ENCODE assay signal across 1 cellular context in the genomic region with DNA sequence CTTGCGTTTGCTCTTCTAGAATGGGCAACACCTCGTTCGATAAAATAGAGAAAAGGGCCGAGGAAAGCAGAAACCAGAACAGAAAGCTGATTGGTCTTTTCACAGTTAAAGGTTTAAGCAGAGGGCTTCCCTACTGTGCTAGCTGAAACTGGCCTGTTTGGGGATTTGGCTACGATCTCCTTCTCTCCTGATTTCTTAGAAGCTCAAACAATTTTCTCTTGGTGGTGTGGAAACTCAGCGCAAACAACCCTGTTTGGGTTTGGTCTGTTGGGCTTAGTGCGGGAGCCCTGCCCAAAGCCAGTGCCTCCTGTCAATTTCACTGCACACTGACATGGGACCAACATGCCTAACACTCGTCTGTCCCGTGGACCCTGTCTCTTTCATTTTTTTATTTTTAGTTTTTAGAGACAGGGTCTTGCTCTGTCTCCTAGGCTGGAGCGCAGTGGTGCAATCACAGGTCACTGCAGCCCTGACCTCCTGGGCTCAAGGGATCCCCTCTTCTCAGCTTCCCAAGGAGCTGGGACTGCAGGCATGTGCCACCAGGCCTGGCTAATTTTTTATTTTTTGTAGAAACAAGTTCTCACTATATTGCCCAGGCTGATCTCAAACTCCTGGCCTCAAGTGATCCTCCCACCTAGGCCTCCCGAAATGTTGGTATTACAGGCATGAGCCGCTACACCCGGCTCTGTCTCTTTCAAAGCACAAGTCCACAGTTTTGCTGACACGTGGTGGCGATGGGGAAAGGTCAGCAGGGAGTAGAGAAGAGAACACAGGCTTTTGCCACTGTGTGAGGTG.
TF ChIP-seq lines count a peak whose summit lies in the region.

No MANE protein-coding gene starts in this region.

TF ChIP-seq in HepG2, 621 proteins besides CTCF, POLR2A, EP300 and RAD21 (continued from another document and continues in another):
- TF ChIP-seq, protein P1, sequence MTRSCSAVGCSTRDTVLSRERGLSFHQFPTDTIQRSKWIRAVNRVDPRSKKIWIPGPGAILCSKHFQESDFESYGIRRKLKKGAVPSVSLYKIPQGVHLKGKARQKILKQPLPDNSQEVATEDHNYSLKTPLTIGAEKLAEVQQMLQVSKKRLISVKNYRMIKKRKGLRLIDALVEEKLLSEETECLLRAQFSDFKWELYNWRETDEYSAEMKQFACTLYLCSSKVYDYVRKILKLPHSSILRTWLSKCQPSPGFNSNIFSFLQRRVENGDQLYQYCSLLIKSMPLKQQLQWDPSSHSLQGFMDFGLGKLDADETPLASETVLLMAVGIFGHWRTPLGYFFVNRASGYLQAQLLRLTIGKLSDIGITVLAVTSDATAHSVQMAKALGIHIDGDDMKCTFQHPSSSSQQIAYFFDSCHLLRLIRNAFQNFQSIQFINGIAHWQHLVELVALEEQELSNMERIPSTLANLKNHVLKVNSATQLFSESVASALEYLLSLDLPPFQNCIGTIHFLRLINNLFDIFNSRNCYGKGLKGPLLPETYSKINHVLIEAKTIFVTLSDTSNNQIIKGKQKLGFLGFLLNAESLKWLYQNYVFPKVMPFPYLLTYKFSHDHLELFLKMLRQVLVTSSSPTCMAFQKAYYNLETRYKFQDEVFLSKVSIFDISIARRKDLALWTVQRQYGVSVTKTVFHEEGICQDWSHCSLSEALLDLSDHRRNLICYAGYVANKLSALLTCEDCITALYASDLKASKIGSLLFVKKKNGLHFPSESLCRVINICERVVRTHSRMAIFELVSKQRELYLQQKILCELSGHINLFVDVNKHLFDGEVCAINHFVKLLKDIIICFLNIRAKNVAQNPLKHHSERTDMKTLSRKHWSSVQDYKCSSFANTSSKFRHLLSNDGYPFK (CRISPR knock-in tag; IDR thresholded peaks at IDR 0.05; ENCODE audit: borderline replicate concordance), result no peak
- TF ChIP-seq, protein P2, sequence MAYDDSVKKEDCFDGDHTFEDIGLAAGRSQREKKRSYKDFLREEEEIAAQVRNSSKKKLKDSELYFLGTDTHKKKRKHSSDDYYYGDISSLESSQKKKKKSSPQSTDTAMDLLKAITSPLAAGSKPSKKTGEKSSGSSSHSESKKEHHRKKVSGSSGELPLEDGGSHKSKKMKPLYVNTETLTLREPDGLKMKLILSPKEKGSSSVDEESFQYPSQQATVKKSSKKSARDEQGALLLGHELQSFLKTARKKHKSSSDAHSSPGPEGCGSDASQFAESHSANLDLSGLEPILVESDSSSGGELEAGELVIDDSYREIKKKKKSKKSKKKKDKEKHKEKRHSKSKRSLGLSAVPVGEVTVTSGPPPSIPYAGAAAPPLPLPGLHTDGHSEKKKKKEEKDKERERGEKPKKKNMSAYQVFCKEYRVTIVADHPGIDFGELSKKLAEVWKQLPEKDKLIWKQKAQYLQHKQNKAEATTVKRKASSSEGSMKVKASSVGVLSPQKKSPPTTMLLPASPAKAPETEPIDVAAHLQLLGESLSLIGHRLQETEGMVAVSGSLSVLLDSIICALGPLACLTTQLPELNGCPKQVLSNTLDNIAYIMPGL (CRISPR knock-in tag; IDR thresholded peaks at IDR 0.05; ENCODE audit: borderline replicate concordance in 1 of 2, low read depth in 1 of 2), result peak in 1 of 2 experiments; percentile 30; a peak in 1 of 4 replicates
- TF ChIP-seq HCFC1 (IDR thresholded peaks at IDR 0.05; ENCODE audit: low read depth, low read length), result no peak
- TF ChIP-seq, protein P3, sequence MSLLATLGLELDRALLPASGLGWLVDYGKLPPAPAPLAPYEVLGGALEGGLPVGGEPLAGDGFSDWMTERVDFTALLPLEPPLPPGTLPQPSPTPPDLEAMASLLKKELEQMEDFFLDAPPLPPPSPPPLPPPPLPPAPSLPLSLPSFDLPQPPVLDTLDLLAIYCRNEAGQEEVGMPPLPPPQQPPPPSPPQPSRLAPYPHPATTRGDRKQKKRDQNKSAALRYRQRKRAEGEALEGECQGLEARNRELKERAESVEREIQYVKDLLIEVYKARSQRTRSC (CRISPR knock-in tag; IDR thresholded peaks at IDR 0.05; ENCODE audit: low read depth), result 0 out of 2 replicates have a peak, but pooled peaks have one; percentile 40
- TF ChIP-seq, protein P4, sequence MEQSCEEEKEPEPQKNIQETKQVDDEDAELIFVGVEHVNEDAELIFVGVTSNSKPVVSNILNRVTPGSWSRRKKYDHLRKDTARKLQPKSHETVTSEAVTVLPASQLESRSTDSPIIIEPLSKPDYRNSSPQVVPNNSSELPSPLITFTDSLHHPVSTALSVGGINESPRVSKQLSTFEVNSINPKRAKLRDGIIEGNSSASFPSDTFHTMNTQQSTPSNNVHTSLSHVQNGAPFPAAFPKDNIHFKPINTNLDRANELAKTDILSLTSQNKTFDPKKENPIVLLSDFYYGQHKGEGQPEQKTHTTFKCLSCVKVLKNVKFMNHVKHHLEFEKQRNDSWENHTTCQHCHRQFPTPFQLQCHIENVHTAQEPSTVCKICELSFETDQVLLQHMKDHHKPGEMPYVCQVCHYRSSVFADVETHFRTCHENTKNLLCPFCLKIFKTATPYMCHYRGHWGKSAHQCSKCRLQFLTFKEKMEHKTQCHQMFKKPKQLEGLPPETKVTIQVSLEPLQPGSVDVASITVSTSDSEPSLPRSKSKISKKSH (CRISPR knock-in tag; IDR thresholded peaks at IDR 0.05; ENCODE audit: borderline replicate concordance), result no peak
- TF ChIP-seq, protein P5, sequence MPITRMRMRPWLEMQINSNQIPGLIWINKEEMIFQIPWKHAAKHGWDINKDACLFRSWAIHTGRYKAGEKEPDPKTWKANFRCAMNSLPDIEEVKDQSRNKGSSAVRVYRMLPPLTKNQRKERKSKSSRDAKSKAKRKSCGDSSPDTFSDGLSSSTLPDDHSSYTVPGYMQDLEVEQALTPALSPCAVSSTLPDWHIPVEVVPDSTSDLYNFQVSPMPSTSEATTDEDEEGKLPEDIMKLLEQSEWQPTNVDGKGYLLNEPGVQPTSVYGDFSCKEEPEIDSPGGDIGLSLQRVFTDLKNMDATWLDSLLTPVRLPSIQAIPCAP (CRISPR knock-in tag; IDR thresholded peaks at IDR 0.05; ENCODE audit: low read depth), result no peak
- no peak for TF ChIP-seq RCOR2 (CRISPR knock-in tag; IDR thresholded peaks at IDR 0.05)
- no peak for TF ChIP-seq ZBTB7B (CRISPR knock-in tag; IDR thresholded peaks at IDR 0.05)
- TF ChIP-seq ZNF616 (CRISPR knock-in tag; IDR thresholded peaks at IDR 0.05; ENCODE audit: low read depth), result no peak
- TF ChIP-seq PITX1 (CRISPR knock-in tag; IDR thresholded peaks at IDR 0.05), result 0 out of 2 replicates have a peak, but pooled peaks have one; percentile 23
- 0 out of 2 replicates have a peak, but pooled peaks have one; percentile 23 for TF ChIP-seq GZF1 (CRISPR knock-in tag; IDR thresholded peaks at IDR 0.05)
- TF ChIP-seq, protein P6, sequence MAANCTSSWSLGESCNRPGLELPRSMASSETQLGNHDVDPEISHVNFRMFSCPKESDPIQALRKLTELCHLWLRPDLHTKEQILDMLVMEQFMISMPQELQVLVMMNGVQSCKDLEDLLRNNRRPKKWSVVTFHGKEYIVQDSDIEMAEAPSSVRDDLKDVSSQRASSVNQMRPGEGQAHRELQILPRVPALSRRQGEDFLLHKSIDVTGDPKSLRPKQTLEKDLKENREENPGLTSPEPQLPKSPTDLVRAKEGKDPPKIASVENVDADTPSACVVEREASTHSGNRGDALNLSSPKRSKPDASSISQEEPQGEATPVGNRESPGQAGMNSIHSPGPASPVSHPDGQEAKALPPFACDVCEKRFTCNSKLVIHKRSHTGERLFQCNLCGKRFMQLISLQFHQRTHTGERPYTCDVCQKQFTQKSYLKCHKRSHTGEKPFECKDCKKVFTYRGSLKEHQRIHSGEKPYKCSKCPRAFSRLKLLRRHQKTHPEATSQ (CRISPR knock-in tag; IDR thresholded peaks at IDR 0.05; ENCODE audit: borderline replicate concordance), result no peak
- TF ChIP-seq TCF7 (IDR thresholded peaks at IDR 0.05; ENCODE audit: low read depth), result no peak
- TF ChIP-seq, protein P7, sequence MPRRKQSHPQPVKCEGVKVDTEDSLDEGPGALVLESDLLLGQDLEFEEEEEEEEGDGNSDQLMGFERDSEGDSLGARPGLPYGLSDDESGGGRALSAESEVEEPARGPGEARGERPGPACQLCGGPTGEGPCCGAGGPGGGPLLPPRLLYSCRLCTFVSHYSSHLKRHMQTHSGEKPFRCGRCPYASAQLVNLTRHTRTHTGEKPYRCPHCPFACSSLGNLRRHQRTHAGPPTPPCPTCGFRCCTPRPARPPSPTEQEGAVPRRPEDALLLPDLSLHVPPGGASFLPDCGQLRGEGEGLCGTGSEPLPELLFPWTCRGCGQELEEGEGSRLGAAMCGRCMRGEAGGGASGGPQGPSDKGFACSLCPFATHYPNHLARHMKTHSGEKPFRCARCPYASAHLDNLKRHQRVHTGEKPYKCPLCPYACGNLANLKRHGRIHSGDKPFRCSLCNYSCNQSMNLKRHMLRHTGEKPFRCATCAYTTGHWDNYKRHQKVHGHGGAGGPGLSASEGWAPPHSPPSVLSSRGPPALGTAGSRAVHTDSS (CRISPR knock-in tag; conservative IDR thresholded peaks at IDR 0.05), result no peak
- no peak for TF ChIP-seq TBL1XR1 (IDR thresholded peaks at IDR 0.05; ENCODE audit: borderline replicate concordance, low read length, partially characterized antibody)
- no peak for TF ChIP-seq SSRP1 (CRISPR knock-in tag; IDR thresholded peaks at IDR 0.05)
- TF ChIP-seq U2AF2 (IDR thresholded peaks at IDR 0.05; ENCODE audit: low read depth, low read length), result no peak
- TF ChIP-seq ZNF572 (CRISPR knock-in tag; IDR thresholded peaks at IDR 0.05), result no peak
- TF ChIP-seq, protein P8, sequence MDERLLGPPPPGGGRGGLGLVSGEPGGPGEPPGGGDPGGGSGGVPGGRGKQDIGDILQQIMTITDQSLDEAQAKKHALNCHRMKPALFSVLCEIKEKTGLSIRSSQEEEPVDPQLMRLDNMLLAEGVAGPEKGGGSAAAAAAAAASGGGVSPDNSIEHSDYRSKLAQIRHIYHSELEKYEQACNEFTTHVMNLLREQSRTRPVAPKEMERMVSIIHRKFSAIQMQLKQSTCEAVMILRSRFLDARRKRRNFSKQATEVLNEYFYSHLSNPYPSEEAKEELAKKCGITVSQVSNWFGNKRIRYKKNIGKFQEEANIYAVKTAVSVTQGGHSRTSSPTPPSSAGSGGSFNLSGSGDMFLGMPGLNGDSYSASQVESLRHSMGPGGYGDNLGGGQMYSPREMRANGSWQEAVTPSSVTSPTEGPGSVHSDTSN (CRISPR knock-in tag; IDR thresholded peaks at IDR 0.05), result no peak
- TF ChIP-seq ZNF644 (CRISPR knock-in tag; IDR thresholded peaks at IDR 0.05; ENCODE audit: low read depth), result peak; percentile 6; the same call in 1 of the 2 replicates
- TF ChIP-seq, protein P9, sequence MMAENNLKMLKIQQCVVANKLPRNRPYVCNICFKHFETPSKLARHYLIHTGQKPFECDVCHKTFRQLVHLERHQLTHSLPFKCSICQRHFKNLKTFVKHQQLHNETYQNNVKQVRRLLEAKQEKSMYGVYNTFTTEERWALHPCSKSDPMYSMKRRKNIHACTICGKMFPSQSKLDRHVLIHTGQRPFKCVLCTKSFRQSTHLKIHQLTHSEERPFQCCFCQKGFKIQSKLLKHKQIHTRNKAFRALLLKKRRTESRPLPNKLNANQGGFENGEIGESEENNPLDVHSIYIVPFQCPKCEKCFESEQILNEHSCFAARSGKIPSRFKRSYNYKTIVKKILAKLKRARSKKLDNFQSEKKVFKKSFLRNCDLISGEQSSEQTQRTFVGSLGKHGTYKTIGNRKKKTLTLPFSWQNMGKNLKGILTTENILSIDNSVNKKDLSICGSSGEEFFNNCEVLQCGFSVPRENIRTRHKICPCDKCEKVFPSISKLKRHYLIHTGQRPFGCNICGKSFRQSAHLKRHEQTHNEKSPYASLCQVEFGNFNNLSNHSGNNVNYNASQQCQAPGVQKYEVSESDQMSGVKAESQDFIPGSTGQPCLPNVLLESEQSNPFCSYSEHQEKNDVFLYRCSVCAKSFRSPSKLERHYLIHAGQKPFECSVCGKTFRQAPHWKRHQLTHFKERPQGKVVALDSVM (CRISPR knock-in tag; IDR thresholded peaks at IDR 0.05), result peak; percentile 80; the same call in 1 of the 2 replicates
- TF ChIP-seq ZNF484 (CRISPR knock-in tag; IDR thresholded peaks at IDR 0.05; ENCODE audit: borderline replicate concordance, low read depth), result no peak
- no peak; the same call in none of the 2 replicates for TF ChIP-seq TARDBP (CRISPR knock-in tag; IDR thresholded peaks at IDR 0.05)
- 0 out of 2 replicates have a peak, but pooled peaks have one; percentile 44 for TF ChIP-seq PPARG (CRISPR knock-in tag; conservative IDR thresholded peaks at IDR 0.05)
- TF ChIP-seq ZNF451 (CRISPR knock-in tag; IDR thresholded peaks at IDR 0.05), result no peak
- TF ChIP-seq HNRNPLL (IDR thresholded peaks at IDR 0.05; ENCODE audit: low read depth, low read length, poor library complexity, severe bottlenecking), result no peak
- no peak for TF ChIP-seq CBX1 (IDR thresholded peaks at IDR 0.05; ENCODE audit: low read depth)
- no peak for TF ChIP-seq CC2D1A (CRISPR knock-in tag; IDR thresholded peaks at IDR 0.05)
- no peak for TF ChIP-seq SPEN (CRISPR knock-in tag; IDR thresholded peaks at IDR 0.05; ENCODE audit: low read depth)
- 0 out of 2 replicates have a peak, but pooled peaks have one; percentile 47 for TF ChIP-seq ZNF468 (CRISPR knock-in tag; IDR thresholded peaks at IDR 0.05)
- no peak for TF ChIP-seq ZNF382 (CRISPR knock-in tag; IDR thresholded peaks at IDR 0.05; ENCODE audit: borderline replicate concordance)
- TF ChIP-seq ZNF343 (CRISPR knock-in tag; IDR thresholded peaks at IDR 0.05), result no peak
- TF ChIP-seq ZSCAN29 (CRISPR knock-in tag; conservative IDR thresholded peaks at IDR 0.05), result peak; percentile 68; the same call in 1 of the 2 replicates
- no peak for TF ChIP-seq SOX6 (IDR thresholded peaks at IDR 0.05)
- no peak for TF ChIP-seq SOX6 (CRISPR knock-in tag; IDR thresholded peaks at IDR 0.05)
- no peak for TF ChIP-seq TBP (CRISPR knock-in tag; IDR thresholded peaks at IDR 0.05)
- TF ChIP-seq SNAI1 (CRISPR knock-in tag; IDR thresholded peaks at IDR 0.05; ENCODE audit: borderline replicate concordance), result 0 out of 2 replicates have a peak, but pooled peaks have one; percentile 33
- 0 out of 2 replicates have a peak, but pooled peaks have one; percentile 6 for TF ChIP-seq ZBTB3 (CRISPR knock-in tag; IDR thresholded peaks at IDR 0.05; ENCODE audit: borderline replicate concordance, low read depth)
- no peak for TF ChIP-seq TEAD2 (CRISPR knock-in tag; IDR thresholded peaks at IDR 0.05)
- TF ChIP-seq, protein P10, sequence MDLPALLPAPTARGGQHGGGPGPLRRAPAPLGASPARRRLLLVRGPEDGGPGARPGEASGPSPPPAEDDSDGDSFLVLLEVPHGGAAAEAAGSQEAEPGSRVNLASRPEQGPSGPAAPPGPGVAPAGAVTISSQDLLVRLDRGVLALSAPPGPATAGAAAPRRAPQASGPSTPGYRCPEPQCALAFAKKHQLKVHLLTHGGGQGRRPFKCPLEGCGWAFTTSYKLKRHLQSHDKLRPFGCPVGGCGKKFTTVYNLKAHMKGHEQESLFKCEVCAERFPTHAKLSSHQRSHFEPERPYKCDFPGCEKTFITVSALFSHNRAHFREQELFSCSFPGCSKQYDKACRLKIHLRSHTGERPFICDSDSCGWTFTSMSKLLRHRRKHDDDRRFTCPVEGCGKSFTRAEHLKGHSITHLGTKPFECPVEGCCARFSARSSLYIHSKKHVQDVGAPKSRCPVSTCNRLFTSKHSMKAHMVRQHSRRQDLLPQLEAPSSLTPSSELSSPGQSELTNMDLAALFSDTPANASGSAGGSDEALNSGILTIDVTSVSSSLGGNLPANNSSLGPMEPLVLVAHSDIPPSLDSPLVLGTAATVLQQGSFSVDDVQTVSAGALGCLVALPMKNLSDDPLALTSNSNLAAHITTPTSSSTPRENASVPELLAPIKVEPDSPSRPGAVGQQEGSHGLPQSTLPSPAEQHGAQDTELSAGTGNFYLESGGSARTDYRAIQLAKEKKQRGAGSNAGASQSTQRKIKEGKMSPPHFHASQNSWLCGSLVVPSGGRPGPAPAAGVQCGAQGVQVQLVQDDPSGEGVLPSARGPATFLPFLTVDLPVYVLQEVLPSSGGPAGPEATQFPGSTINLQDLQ (CRISPR knock-in tag; IDR thresholded peaks at IDR 0.05), result no peak
- 0 out of 2 replicates have a peak, but pooled peaks have one; percentile 33 for TF ChIP-seq ZNF430 (CRISPR knock-in tag; IDR thresholded peaks at IDR 0.05)
- no peak for TF ChIP-seq PCBP2 (optimal IDR thresholded peaks at IDR 0.05; ENCODE audit: low read depth, low read length, poor library complexity, severe bottlenecking)
- TF ChIP-seq MTF2 (CRISPR knock-in tag; IDR thresholded peaks at IDR 0.05; ENCODE audit: borderline replicate concordance), result no peak
